In the genomic region with DNA sequence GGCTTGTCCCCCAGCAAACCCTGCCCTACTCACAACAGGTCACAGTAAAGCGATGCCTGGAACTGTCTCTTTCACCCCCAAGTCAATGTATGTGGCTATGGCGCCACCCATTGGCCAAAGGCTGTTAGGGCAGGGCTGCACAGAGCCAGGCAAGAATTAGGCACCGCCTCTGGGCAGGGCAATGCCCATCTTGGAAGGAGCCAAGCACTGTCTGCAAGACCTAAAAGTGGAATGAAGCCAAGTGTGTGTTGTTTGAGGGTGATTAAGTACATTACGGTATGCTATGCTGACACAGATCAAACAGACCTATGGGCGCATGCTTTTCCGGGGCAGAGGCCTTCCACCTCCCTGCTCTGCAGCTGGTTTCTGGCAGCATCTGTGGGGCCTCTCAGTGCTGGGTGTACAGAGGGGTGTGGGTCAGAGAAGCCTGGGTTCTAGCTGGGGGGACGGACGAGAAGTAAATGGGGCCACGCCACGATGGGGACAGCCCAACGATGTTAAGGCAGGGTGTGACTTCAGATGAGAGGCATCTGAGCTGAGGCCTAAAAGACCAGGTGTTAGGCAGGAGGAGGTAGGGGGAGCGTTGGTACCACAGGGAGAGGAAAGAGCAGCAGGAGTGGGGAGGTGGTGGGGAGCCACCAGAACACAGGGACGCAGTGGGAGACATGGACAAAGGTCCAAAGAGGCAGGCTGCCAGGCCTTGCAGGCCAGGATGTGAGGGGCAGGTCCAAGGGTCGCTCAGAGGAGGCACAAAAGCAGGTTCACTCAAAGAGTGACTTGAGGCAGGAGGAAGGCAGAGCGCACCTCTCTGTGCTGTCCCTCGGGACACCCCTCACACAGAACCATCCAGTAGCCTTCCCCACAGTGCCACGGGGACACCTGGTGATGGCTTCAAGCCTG, we compare ENCODE assay signal across 8 cellular contexts. TPM values are rescaled to one million over a fixed set of nuclear protein-coding genes. Genes with fewer than 3 reads are reported as not detected.
DNase-seq lines count a peak whose midpoint lies in the region; ATAC-seq and TF ChIP-seq lines count a peak whose summit lies in the region.

No MANE protein-coding gene starts in this region.

- H3F3A ChIP-seq in smooth muscle cell (ENCODE audit: low read depth): no peaks in the 10 kb centered on the region

- H3K9ac ChIP-seq in smooth muscle cell (ENCODE audit: low read depth): no peak overlapping the region

- TF ChIP-seq CTCF in LNCAP (IDR thresholded peaks at IDR 0.05) (peak; percentile 99), ascending aorta (IDR thresholded peaks at IDR 0.05) (peak; percentile 43 to 74 (median 73)), smooth muscle cell (IDR thresholded peaks at IDR 0.05; ENCODE audit: borderline replicate concordance, insufficient read depth, poor library complexity, severe bottlenecking) (peak; percentile 90)

- H3K27ac ChIP-seq in ascending aorta (no peak overlapping the region), smooth muscle cell (ENCODE audit: low read depth) (no peak overlapping the region)

- H4K20me1 ChIP-seq in smooth muscle cell (ENCODE audit: low read depth): peaks cover 11% of the 10 kb centered on the region

- H3K4me1 ChIP-seq in ascending aorta: no peaks in the 10 kb centered on the region
- H3K4me1 ChIP-seq in smooth muscle cell (ENCODE audit: low read depth): peaks cover 7% of the 10 kb centered on the region

- no peaks in the 10 kb centered on the region for H3K9me3 ChIP-seq in ascending aorta
- no peaks in the 10 kb centered on the region for H3K9me3 ChIP-seq in smooth muscle cell (replicated peaks; ENCODE audit: low read depth)

- H3K27me3 ChIP-seq in ascending aorta: no peaks in the 10 kb centered on the region
- H3K27me3 ChIP-seq in smooth muscle cell (ENCODE audit: low read depth): no peaks in the 10 kb centered on the region

- ATAC-seq in HG03469 (IDR thresholded peaks at IDR 0.05; ENCODE audit: unreplicated experiment) (no peak), GM21786 (IDR thresholded peaks at IDR 0.05; ENCODE audit: unreplicated experiment) (no peak)

- no peak overlapping the region for H3K4me3 ChIP-seq in ascending aorta
- no peak overlapping the region for H3K4me3 ChIP-seq in smooth muscle cell

- intact Hi-C loops in ascending aorta (cut with DNase I): loop anchor here (1.0 kb wide), 1 partner anchor 97 kb away; no protein-coding TSS in a partner anchor

- no peak overlapping the region for H2AFZ ChIP-seq in smooth muscle cell (ENCODE audit: low read depth)

- 78% methylated on average over 17 of the region's 17 CpGs for WGBS in smooth muscle cell (ENCODE audit: low lambda C conversion rate)

- no peaks in the 10 kb centered on the region for H3K79me2 ChIP-seq in smooth muscle cell (ENCODE audit: low read depth)

- no peak overlapping the region for H3K4me2 ChIP-seq in smooth muscle cell

- DNase-seq in GM04503 (ENCODE audit: low read depth) (peak; percentile 37), T follicular helper cell (ENCODE audit: low read depth) (peak; percentile 40), ascending aorta (ENCODE audit: low spot score in 2 of 2) (peak in 1 of 2 donors; percentile 74), hepatic stellate cell (ENCODE audit: low spot score) (peak; percentile 86), smooth muscle cell (lab: John Stamatoyannopoulos, UW; ENCODE audit: unreplicated experiment) (peak; percentile 46)

- H3K36me3 ChIP-seq in ascending aorta (no peaks in the 10 kb centered on the region), smooth muscle cell (ENCODE audit: low read depth) (no peaks in the 10 kb centered on the region)

RNA-seq across cellular contexts. Expression of a gene that starts 49.8 kb away (rescaled TPM):
- total RNA-seq in ascending aorta (16.1 TPM), smooth muscle cell (16.4 and 19.5 TPM in 2 replicates)
- 53.6 and 53.8 TPM in 2 replicates for polyA plus RNA-seq in smooth muscle cell
